Comparison of ENCODE assay signal across 24 cellular contexts in the genomic region with DNA sequence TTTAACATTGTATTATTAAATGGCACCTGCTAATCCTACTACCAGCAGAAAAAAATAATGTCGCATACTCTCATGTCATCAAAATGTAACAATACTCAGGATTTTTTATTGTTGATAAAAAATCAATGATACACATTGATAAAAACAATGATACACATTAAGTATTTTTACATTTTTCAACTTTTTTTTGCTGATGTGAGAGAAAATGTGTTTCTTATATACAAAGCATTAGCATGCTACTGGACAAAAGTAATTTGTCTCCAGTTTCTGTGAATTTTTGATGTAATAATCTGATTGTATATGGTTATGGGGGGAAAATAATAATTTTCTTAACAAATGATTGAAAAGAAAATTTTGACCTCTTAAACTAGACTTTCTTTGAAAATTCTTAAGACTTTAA.
"Had no signal": no experiment of that assay in that cellular context is flagged by ENCODE, and none has a peak within 500 bp of the region (broad histone marks: within the 10 kb centered on the region; RNA-seq: fewer than 3 reads in every experiment).

No MANE protein-coding gene starts in this region.

- DNase-seq: colonic mucosa; cortex of kidney; effector CD8-positive, alpha-beta T cell; effector memory CD8-positive, alpha-beta T cell; esophagus squamous epithelium; foreskin fibroblast; foreskin melanocyte; gastrocnemius medialis; glutamatergic neuron; head of caudate nucleus; heart right ventricle; hippocampal formation; left cardiac atrium; left lung; left ventricle myocardium superior; lower lobe of right lung; mesenchymal stem cell; mucosa of descending colon had no signal

- H3K9me3 ChIP-seq: colonic mucosa, esophagus squamous epithelium, gastrocnemius medialis, left lung, lower lobe of right lung had no signal

- FAIRE-seq: endothelial cell of umbilical vein, islet of Langerhans, keratinocyte had no signal

- H3K36me3 Mint-ChIP-seq: mesothelial cell of epicardium had no signal

- H3K4me3 Mint-ChIP-seq: dendritic cell treated with granulocyte-macrophage colony-stimulating factor and Interleukin-4, amounts not matched to agents 40 ng/mL and 50 ng/mL, for 4 days; effector memory CD8-positive, alpha-beta T cell; mesothelial cell of epicardium had no signal

- H3K27ac Mint-ChIP-seq: dendritic cell treated with granulocyte-macrophage colony-stimulating factor and Interleukin-4, amounts not matched to agents 40 ng/mL and 50 ng/mL, for 4 days; effector memory CD8-positive, alpha-beta T cell; mesothelial cell of epicardium had no signal

- ATAC-seq: effector memory CD8-positive, alpha-beta T cell; esophagus mucosa; gastrocnemius medialis; heart right ventricle; left cardiac atrium; left lung; left ventricle myocardium superior; lower lobe of right lung; mucosa of descending colon had no signal

- H3K4me1 Mint-ChIP-seq: mesothelial cell of epicardium had no signal

- H3K27me3 ChIP-seq: colonic mucosa, esophagus squamous epithelium, gastrocnemius medialis, heart right ventricle, left lung had no signal

- H3K36me3 ChIP-seq: colonic mucosa, esophagus squamous epithelium, gastrocnemius medialis, heart right ventricle, left lung, lower lobe of right lung had no signal

- H3K27me3 Mint-ChIP-seq: dendritic cell treated with granulocyte-macrophage colony-stimulating factor and Interleukin-4, amounts not matched to agents 40 ng/mL and 50 ng/mL, for 4 days; effector memory CD8-positive, alpha-beta T cell had no signal

- H3K4me1 ChIP-seq: colonic mucosa, esophagus squamous epithelium, gastrocnemius medialis, heart right ventricle, left lung, lower lobe of right lung had no signal

- H3K4me3 ChIP-seq: colonic mucosa, esophagus squamous epithelium, gastrocnemius medialis, heart right ventricle, left lung, lower lobe of right lung, mucosa of descending colon had no signal

- H3K27ac ChIP-seq: colonic mucosa, esophagus squamous epithelium, gastrocnemius medialis, heart right ventricle, left lung, lower lobe of right lung had no signal
